Comparison of ENCODE assay signal across 8 cellular contexts in the genomic region with DNA sequence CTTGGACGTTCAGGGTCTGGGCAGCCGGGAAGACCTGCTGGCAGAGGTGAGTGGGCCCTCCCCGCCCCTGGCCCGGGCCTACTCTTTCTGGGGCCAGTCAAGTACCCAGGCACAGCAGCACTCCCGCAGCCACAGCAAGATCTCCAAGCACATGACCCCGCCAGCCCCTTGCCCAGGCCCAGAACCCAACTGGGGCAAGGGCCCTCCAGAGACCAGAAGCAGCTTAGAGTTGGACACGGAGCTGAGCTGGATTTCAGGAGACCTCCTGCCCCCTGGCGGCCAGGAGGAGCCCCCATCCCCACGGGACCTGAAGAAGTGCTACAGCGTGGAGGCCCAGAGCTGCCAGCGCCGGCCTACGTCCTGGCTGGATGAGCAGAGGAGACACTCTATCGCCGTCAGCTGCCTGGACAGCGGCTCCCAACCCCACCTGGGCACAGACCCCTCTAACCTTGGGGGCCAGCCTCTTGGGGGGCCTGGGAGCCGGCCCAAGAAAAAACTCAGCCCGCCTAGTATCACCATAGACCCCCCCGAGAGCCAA. TPM values are rescaled to one million over a fixed set of nuclear protein-coding genes. Genes with fewer than 3 reads are reported as not detected.
A peak's percentile ranks its signal among the peaks of the same experiment; 100 is the strongest.
DNase-seq lines count a peak whose midpoint lies in the region; ATAC-seq and TF ChIP-seq lines count a peak whose summit lies in the region.

No MANE protein-coding gene starts in this region.

- peaks cover 0 to 19% (median 4%) of the 10 kb centered on the region in 12 donors for H3K4me1 ChIP-seq in heart left ventricle

- intact Hi-C loops in heart left ventricle (cut with DNase I): loop anchor here in 9 of 10 donors (1.0 to 10.0 kb wide), 8 partner anchors 75 to 144 kb away; a partner anchor contains a TSS

- ATAC-seq in heart left ventricle (peak; percentile 48 to 86 (median 82)), HG02588 (IDR thresholded peaks at IDR 0.05; ENCODE audit: unreplicated experiment) (no peak), HG03565 (IDR thresholded peaks at IDR 0.05; ENCODE audit: unreplicated experiment) (no peak)

- no peak for TF ChIP-seq POLR2A in heart left ventricle (IDR thresholded peaks at IDR 0.05)

- peaks cover 0 to 39% (median 9%) of the 10 kb centered on the region in 9 donors for H3K27me3 ChIP-seq in heart left ventricle

- TF ChIP-seq CTCF in LNCaP clone FGC (IDR thresholded peaks at IDR 0.05; ENCODE audit: control insufficient read depth, extremely low read depth, insufficient read depth) (peak; percentile 76), heart left ventricle (IDR thresholded peaks at IDR 0.05) (peak; percentile 74 to 88 (median 80)), retinal pigment epithelial cell (conservative IDR thresholded peaks at IDR 0.05; ENCODE audit: low read depth, low read length) (peak; percentile 83)

- H3K4me3 ChIP-seq in LNCaP clone FGC (ENCODE audit: low read depth, low read length) (no peak overlapping the region), heart left ventricle (no peak overlapping the region), retinal pigment epithelial cell (ENCODE audit: low read length) (no peak overlapping the region)

- 38 to 56% (median 44%) methylated on average over 7 to 19 of the region's 19 CpGs for WGBS in heart left ventricle, 4 donors

- no peaks in the 10 kb centered on the region for H3K9me3 ChIP-seq in heart left ventricle

- peak; percentile 70 for DNase-seq in EL
- peak; percentile 40 for DNase-seq in LNCaP clone FGC (ENCODE audit: low read depth)
- peak; percentile 45 for DNase-seq in SKM-1 (lab: John Stamatoyannopoulos, UW; ENCODE audit: unreplicated experiment)
- peak; percentile 70 for DNase-seq in activated naive CD4-positive, alpha-beta T cell treated with anti-CD3 and anti-CD28 coated beads, Interleukin-2, amount 50 U/mL, for 16 hours
- DNase-seq in heart left ventricle: peak; percentile 71 to 82 (median 77)
- DNase-seq in retinal pigment epithelial cell (ENCODE audit: low read depth): peak; percentile 27

- no peak overlapping the region for H3K27ac ChIP-seq in heart left ventricle

- no peaks in the 10 kb centered on the region for H3K36me3 ChIP-seq in heart left ventricle

RNA-seq across cellular contexts. Expression of a gene that starts 8.6 kb away (rescaled TPM):
- total RNA-seq in heart left ventricle: 10 to 100 TPM in 1 of 9 donors, 1 to 10 TPM in 4, under 1 TPM in 3, not detected in 1; 0.20 to 21.6 (median 1.3) TPM
- polyA plus RNA-seq in heart left ventricle: 1 to 10 TPM in 1 of 2 donors, under 1 TPM in 1; 0.50 to 1.4 TPM

Comparison
In these comparisons a context has a peak if more than half of its experiments do, and no peak if none do; other contexts are left out.
1. DNase-seq: peak in every context shown above with its lines; median percentile 77 in heart left ventricle; 70 in EL; 70 in activated naive CD4-positive, alpha-beta T cell treated with anti-CD3 and anti-CD28 coated beads, Interleukin-2, amount 50 U/mL, for 16 hours; 45 in SKM-1; 40 in LNCaP clone FGC; 27 in retinal pigment epithelial cell.
2. ATAC-seq: peak in heart left ventricle (4 of 4); none in HG02588 (single experiment) and HG03565 (single experiment).
3. Peak in every context shown above with its lines, with median percentiles within 50 percentile points of each other: CTCF ChIP-seq.